Comparison of ENCODE assay signal across 20 cellular contexts in genomic region chr2:230634146-230634545, GRCh38.
DNase-seq lines count a peak whose midpoint lies in the region; ATAC-seq and TF ChIP-seq lines count a peak whose summit lies in the region.
"Had no signal": no experiment of that assay in that cellular context is flagged by ENCODE, and none has a peak within 500 bp of the region (broad histone marks: within the 10 kb centered on the region; RNA-seq: fewer than 3 reads in every experiment).

No MANE protein-coding gene starts in this region.

- H4K20me1 ChIP-seq in SU-DHL-6 (ENCODE audit: low read depth, low read length) (no peaks in the 10 kb centered on the region), osteoblast (ENCODE audit: insufficient read depth, low read length) (no peaks in the 10 kb centered on the region)
- H4K20me1 ChIP-seq: BLaER1 had no signal

- CTCF ChIA-PET in activated CD8-positive, alpha-beta T cell treated with anti-CD3 and anti-CD28 coated beads for 36 hours (lab: Charles Lee) = interaction anchor here (0.7 to 0.8 kb wide), 2 partner anchors 164 to 372 kb away, joined by 3 read pairs; no protein-coding TSS in a partner anchor
- CTCF ChIA-PET in activated CD8-positive, alpha-beta T cell treated with anti-CD3 and anti-CD28 coated beads, Interleukin-2, amount 10 ng/mL, durations not matched to agents 7 days and 5 days (lab: Charles Lee) = interaction anchor here (1.0 to 1.3 kb wide), 3 partner anchors 80 to 165 kb away, joined by 3 read pairs; no protein-coding TSS in a partner anchor

- H2AFZ ChIP-seq in SU-DHL-6 (ENCODE audit: low read depth, low read length, severe bottlenecking) (no peak overlapping the region), osteoblast (ENCODE audit: low read length) (no peak overlapping the region)
- H2AFZ ChIP-seq: GM23338 had no signal

- peak overlapping the region; percentile 21; the same call in 1 of the 2 replicates for H3K27ac ChIP-seq in SU-DHL-6 (ENCODE audit: low read depth, low read length)
- H3K27ac ChIP-seq in osteoblast (ENCODE audit: low read depth, low read length) = no peak overlapping the region
- H3K27ac ChIP-seq: 22Rv1, BLaER1 had no signal

- peaks cover 20% of the 10 kb centered on the region for H3K4me1 Mint-ChIP-seq in activated CD8-positive, alpha-beta T cell treated with anti-CD3 and anti-CD28 coated beads for 36 hours (ENCODE audit: low read depth)
- H3K4me1 Mint-ChIP-seq in activated CD8-positive, alpha-beta T cell treated with anti-CD3 and anti-CD28 coated beads, Interleukin-2, amount 10 ng/mL, durations not matched to agents 7 days and 5 days (ENCODE audit: low read depth) = peaks cover 9% of the 10 kb centered on the region
- H3K4me1 Mint-ChIP-seq in natural killer cell = peaks cover 0 to 5% of the 10 kb centered on the region in 2 donors
- H3K4me1 Mint-ChIP-seq: CD14-positive monocyte, GM23338 had no signal

- no peaks in the 10 kb centered on the region for H3K27me3 Mint-ChIP-seq in activated CD8-positive, alpha-beta T cell treated with anti-CD3 and anti-CD28 coated beads for 36 hours
- H3K27me3 Mint-ChIP-seq in activated CD8-positive, alpha-beta T cell treated with anti-CD3 and anti-CD28 coated beads, Interleukin-2, amount 10 ng/mL, durations not matched to agents 7 days and 5 days (ENCODE audit: low read depth) = no peaks in the 10 kb centered on the region
- no peaks in the 10 kb centered on the region for H3K27me3 Mint-ChIP-seq in natural killer cell (ENCODE audit: low read depth in 2 of 2)
- H3K27me3 Mint-ChIP-seq: CD4-positive, alpha-beta memory T cell; IgD-negative memory B cell had no signal

- H3K79me2 ChIP-seq in SU-DHL-6 (ENCODE audit: insufficient read depth, low read length) = no peaks in the 10 kb centered on the region
- H3K79me2 ChIP-seq in osteoblast (ENCODE audit: insufficient read depth, low read length) = no peaks in the 10 kb centered on the region

- H3K36me3 ChIP-seq in SU-DHL-6 (ENCODE audit: low read length) = no peaks in the 10 kb centered on the region
- no peaks in the 10 kb centered on the region for H3K36me3 ChIP-seq in osteoblast (ENCODE audit: insufficient read depth, low read length)
- H3K36me3 ChIP-seq: BLaER1 had no signal

- H3K27ac Mint-ChIP-seq in activated CD8-positive, alpha-beta T cell treated with anti-CD3 and anti-CD28 coated beads for 36 hours = peak overlapping the region; percentile 34
- no peak overlapping the region for H3K27ac Mint-ChIP-seq in activated CD8-positive, alpha-beta T cell treated with anti-CD3 and anti-CD28 coated beads, Interleukin-2, amount 10 ng/mL, durations not matched to agents 7 days and 5 days
- H3K27ac Mint-ChIP-seq in natural killer cell = no peak overlapping the region
- H3K27ac Mint-ChIP-seq: GM23338, HFFc6, IgD-negative memory B cell had no signal

- H3K36me3 Mint-ChIP-seq in activated CD8-positive, alpha-beta T cell treated with anti-CD3 and anti-CD28 coated beads for 36 hours (ENCODE audit: low read depth) = peaks cover 1% of the 10 kb centered on the region
- no peaks in the 10 kb centered on the region for H3K36me3 Mint-ChIP-seq in activated CD8-positive, alpha-beta T cell treated with anti-CD3 and anti-CD28 coated beads, Interleukin-2, amount 10 ng/mL, durations not matched to agents 7 days and 5 days (ENCODE audit: low read depth)
- H3K36me3 Mint-ChIP-seq in natural killer cell = no peaks in the 10 kb centered on the region
- H3K36me3 Mint-ChIP-seq: CD14-positive monocyte; CD4-positive, alpha-beta memory T cell; IgD-negative memory B cell had no signal

- H3K9ac ChIP-seq in SU-DHL-6 (ENCODE audit: low read length) = no peak overlapping the region
- H3K9ac ChIP-seq: BLaER1 had no signal

- no peak overlapping the region for H3K4me3 Mint-ChIP-seq in activated CD8-positive, alpha-beta T cell treated with anti-CD3 and anti-CD28 coated beads for 36 hours
- H3K4me3 Mint-ChIP-seq in activated CD8-positive, alpha-beta T cell treated with anti-CD3 and anti-CD28 coated beads, Interleukin-2, amount 10 ng/mL, durations not matched to agents 7 days and 5 days = no peak overlapping the region
- H3K4me3 Mint-ChIP-seq in natural killer cell = no peak overlapping the region
- H3K4me3 Mint-ChIP-seq: CD14-positive monocyte; CD4-positive, alpha-beta memory T cell; GM23338; HFFc6 had no signal

- H3K4me3 ChIP-seq in SU-DHL-6 (ENCODE audit: insufficient read depth, low read length, poor library complexity, severe bottlenecking) (no peak overlapping the region), osteoblast (ENCODE audit: insufficient read depth, low read length) (no peak overlapping the region)
- H3K4me3 ChIP-seq: BLaER1, GM23338 had no signal

- H3K4me2 ChIP-seq in SU-DHL-6 (ENCODE audit: low read depth, low read length, poor library complexity, severe bottlenecking) (peak overlapping the region; percentile 11), osteoblast (ENCODE audit: insufficient read depth, low read length) (no peak overlapping the region)
- H3K4me2 ChIP-seq: BLaER1, GM23338 had no signal

- H3K9me2 ChIP-seq in SU-DHL-6 (replicated peaks; ENCODE audit: insufficient read depth, low read length) = no peaks in the 10 kb centered on the region

- in situ Hi-C loops in GM13977 (cut with MboI; ENCODE audit: low pct_unique_long_range_greater_than_20kb, low sequenced_read_pairs, unreplicated experiment) = no loop called here

- H3K9me3 ChIP-seq in SU-DHL-6 (ENCODE audit: insufficient read depth, low read length) (no peaks in the 10 kb centered on the region), osteoblast (ENCODE audit: low read depth, low read length) (no peaks in the 10 kb centered on the region)
- H3K9me3 ChIP-seq: BLaER1 had no signal

- no peak for TF ChIP-seq CTCF in activated CD8-positive, alpha-beta T cell treated with anti-CD3 and anti-CD28 coated beads for 36 hours (IDR thresholded peaks at IDR 0.05)
- TF ChIP-seq CTCF in SU-DHL-6 (IDR thresholded peaks at IDR 0.05; ENCODE audit: insufficient read depth, low read length, poor library complexity, severe bottlenecking) (no peak), osteoblast (IDR thresholded peaks at IDR 0.05; ENCODE audit: extremely low read depth, low read depth, low read length) (no peak), natural killer cell (IDR thresholded peaks at IDR 0.05) (no peak), GM13977 (IDR thresholded peaks at IDR 0.05; ENCODE audit: extremely low read depth, insufficient read depth, missing control alignments) (no peak)

- peaks cover 1% of the 10 kb centered on the region for H3K9me3 Mint-ChIP-seq in activated CD8-positive, alpha-beta T cell treated with anti-CD3 and anti-CD28 coated beads for 36 hours
- H3K9me3 Mint-ChIP-seq in activated CD8-positive, alpha-beta T cell treated with anti-CD3 and anti-CD28 coated beads, Interleukin-2, amount 10 ng/mL, durations not matched to agents 7 days and 5 days (ENCODE audit: insufficient read depth) = no peaks in the 10 kb centered on the region
- H3K9me3 Mint-ChIP-seq in natural killer cell = no peaks in the 10 kb centered on the region
- H3K9me3 Mint-ChIP-seq: CD14-positive monocyte; CD4-positive, alpha-beta memory T cell; GM23338; HFFc6; IgD-negative memory B cell had no signal

- POLR2A ChIA-PET in activated CD8-positive, alpha-beta T cell treated with anti-CD3 and anti-CD28 coated beads for 36 hours (lab: Charles Lee) = no interaction called here
- POLR2A ChIA-PET in activated CD8-positive, alpha-beta T cell treated with anti-CD3 and anti-CD28 coated beads, Interleukin-2, amount 10 ng/mL, durations not matched to agents 7 days and 5 days (lab: Charles Lee) = no interaction called here

- ATAC-seq in activated CD8-positive, alpha-beta T cell treated with anti-CD3 and anti-CD28 coated beads for 36 hours = no peak
- ATAC-seq in activated CD8-positive, alpha-beta T cell treated with anti-CD3 and anti-CD28 coated beads, Interleukin-2, amount 10 ng/mL, durations not matched to agents 7 days and 5 days = no peak
- no peak for ATAC-seq in natural killer cell
- ATAC-seq: GM23338, HepG2 had no signal

- H3K27me3 ChIP-seq in SU-DHL-6 (ENCODE audit: low read length) (no peaks in the 10 kb centered on the region), osteoblast (ENCODE audit: insufficient read depth, low read length) (no peaks in the 10 kb centered on the region)
- H3K27me3 ChIP-seq: BLaER1 had no signal

- no peak for DNase-seq in activated CD8-positive, alpha-beta T cell treated with anti-CD3 and anti-CD28 coated beads for 36 hours
- DNase-seq in activated CD8-positive, alpha-beta T cell treated with anti-CD3 and anti-CD28 coated beads, Interleukin-2, amount 10 ng/mL, durations not matched to agents 7 days and 5 days = no peak
- DNase-seq in fibroblast of gingiva (ENCODE audit: low read depth) (peak; percentile 21), osteoblast (ENCODE audit: insufficient read length, low spot score, missing footprints) (peak; percentile 5), natural killer cell (no peak), GM13977 (ENCODE audit: low spot score) (no peak)
- DNase-seq in activated CD8-positive, alpha-beta memory T cell treated with anti-CD3 and anti-CD28 coated beads, Interleukin-2, amount 50 U/mL, for 48 hours = no peak
- DNase-seq: CD4-positive, alpha-beta memory T cell; DMS153; DMS79; GDM1; HCEC 1CT; HFFc6 had no signal

- intact Hi-C loops in activated CD8-positive, alpha-beta T cell treated with anti-CD3 and anti-CD28 coated beads for 36 hours (cut with micrococcal nuclease) = no loop called here
- intact Hi-C loops in natural killer cell (cut with micrococcal nuclease) = no loop called here

- no peaks in the 10 kb centered on the region for H3K4me1 ChIP-seq in osteoblast (ENCODE audit: insufficient read depth, low read length)

- H3F3A ChIP-seq in SU-DHL-6 (ENCODE audit: insufficient read depth) = peaks cover 14% of the 10 kb centered on the region; the same call in 1 of the 2 replicates

Comparison
In these comparisons a context has a peak if more than half of its experiments do, and no peak if none do; other contexts are left out.
1. DNase-seq: peak in fibroblast of gingiva (single experiment) and osteoblast (single experiment); none in activated CD8-positive, alpha-beta T cell treated with anti-CD3 and anti-CD28 coated beads for 36 hours (single experiment), activated CD8-positive, alpha-beta T cell treated with anti-CD3 and anti-CD28 coated beads, Interleukin-2, amount 10 ng/mL, durations not matched to agents 7 days and 5 days (single experiment), activated CD8-positive, alpha-beta memory T cell treated with anti-CD3 and anti-CD28 coated beads, Interleukin-2, amount 50 U/mL, for 48 hours (single experiment), natural killer cell (single experiment) and GM13977 (single experiment).